23 cellular contexts compared by ENCODE assay signal in the genomic region with DNA sequence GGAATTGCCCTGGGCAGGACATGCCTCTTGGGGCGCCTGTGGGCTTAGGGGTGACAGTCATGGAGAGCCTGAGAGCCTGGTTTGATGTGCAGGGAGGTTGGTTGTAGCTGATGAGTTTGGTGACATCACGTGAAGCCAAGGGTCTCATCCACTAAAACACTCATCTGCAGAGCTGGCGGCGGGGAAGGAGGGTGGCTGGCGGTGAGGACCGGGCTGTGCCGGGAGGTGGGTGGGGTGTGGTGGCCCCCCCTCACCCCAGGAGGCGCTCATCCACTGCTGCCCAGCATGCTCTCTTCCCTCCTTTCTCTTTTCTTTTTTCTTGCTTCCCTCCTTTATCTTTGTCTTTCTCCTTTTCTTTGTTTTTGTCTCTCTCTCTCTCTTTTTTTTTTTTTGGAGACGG.
"Had no signal": no experiment of that assay in that cellular context is flagged by ENCODE, and none has a peak within 500 bp of the region (broad histone marks: within the 10 kb centered on the region; RNA-seq: fewer than 3 reads in every experiment).

No MANE protein-coding gene starts in this region.

- H3K27me3 ChIP-seq: MG63, SJSA1 had no signal

- DNase-seq: IMR-90, Karpas-422, KG1, MG63, NCI-H1092, NCI-H1105 treated with DMSO at 0.1 percent for 48 hours, NCI-H1417 treated with DMSO at 0.1 percent for 48 hours, NCI-H187, NCI-H2029, NCI-H2081 treated with DMSO at 0.1 percent for 48 hours, NCI-H2171, NCI-H226, NCI-H446, NCI-H510A, NCI-H524 treated with DMSO at 0.1 percent for 48 hours, NCI-H69, NCI-H774, Right ventricle myocardium superior, RPMI8226, SIG-M5 had no signal

- ATAC-seq: HepG2 had no signal

- H3K27ac ChIP-seq: SJSA1, SK-N-MC had no signal

- H3K36me3 ChIP-seq: MG63, SJSA1 had no signal

- H3K4me3 ChIP-seq: MG63, SJSA1, SK-N-MC had no signal

- H3K9me3 ChIP-seq: MG63, SJSA1 had no signal

- H3K4me1 ChIP-seq: SJSA1 had no signal
